In genomic region chr2:138312061-138312460, GRCh38 we compare ENCODE assay signal across 9 cellular contexts.
"Had no signal": no experiment of that assay in that cellular context is flagged by ENCODE, and none has a peak within 500 bp of the region (broad histone marks: within the 10 kb centered on the region; RNA-seq: fewer than 3 reads in every experiment).

No MANE protein-coding gene starts in this region.

- H3K27ac Mint-ChIP-seq: GM23338, HFFc6 had no signal

- H3K4me3 ChIP-seq: GM23248, GM23338 had no signal

- DNase-seq: GM23248, GOT3, H7, HCEC 1CT, HFFc6 had no signal

- H2AFZ ChIP-seq: GM23248, GM23338 had no signal

- H3K4me1 Mint-ChIP-seq: GM23338 had no signal

- H3K9ac ChIP-seq: GM23248 had no signal

- ATAC-seq: GM23338, HCT116 had no signal

- H3K4me2 ChIP-seq: GM23338 had no signal

- H3K4me3 Mint-ChIP-seq: GM23338, HFFc6 had no signal

- FAIRE-seq: H1, H54 had no signal

- H3K27ac ChIP-seq: GM23248 had no signal
